ENCODE assay signal across 10 cellular contexts in genomic region chr1:154157520-154158306, GRCh38. TPM values are rescaled to one million over a fixed set of nuclear protein-coding genes. Genes with fewer than 3 reads are reported as not detected.
DNase-seq lines count a peak whose midpoint lies in the region; ATAC-seq and TF ChIP-seq lines count a peak whose summit lies in the region.
"Had no signal": no experiment of that assay in that cellular context is flagged by ENCODE, and none has a peak within 500 bp of the region (broad histone marks: within the 10 kb centered on the region; RNA-seq: fewer than 3 reads in every experiment).

No MANE protein-coding gene starts in this region.

- H3K4me3 Mint-ChIP-seq in activated CD4-positive, alpha-beta memory T cell treated with anti-CD3 and anti-CD28 coated beads for 36 hours: peak overlapping the region; percentile 47

- H3K27me3 Mint-ChIP-seq in activated CD4-positive, alpha-beta memory T cell treated with anti-CD3 and anti-CD28 coated beads for 36 hours: no peaks in the 10 kb centered on the region

- no peak overlapping the region for H3K9ac ChIP-seq in HUES48 (ENCODE audit: low read depth, low read length)

- intact Hi-C loops in left ventricle myocardium inferior (cut with micrococcal nuclease): no loop called here
- intact Hi-C loops in Right ventricle myocardium superior (cut with DNase I): no loop called here
- intact Hi-C loops in activated CD4-positive, alpha-beta memory T cell treated with anti-CD3 and anti-CD28 coated beads for 36 hours (cut with micrococcal nuclease): loop anchor here (1.0 to 10.0 kb wide), 5 partner anchors 9 to 350 kb away; partner anchors contain the start of gene RPS27

- TF ChIP-seq CTCF in left ventricle myocardium inferior (IDR thresholded peaks at IDR 0.05; ENCODE audit: borderline replicate concordance): no peak

- H3K36me3 Mint-ChIP-seq in activated CD4-positive, alpha-beta memory T cell treated with anti-CD3 and anti-CD28 coated beads for 36 hours: peaks cover 68% of the 10 kb centered on the region

- POLR2A ChIA-PET in activated CD4-positive, alpha-beta memory T cell treated with anti-CD3 and anti-CD28 coated beads for 36 hours (lab: Charles Lee): interaction anchor here (0.5 to 2.4 kb wide), 14 partner anchors 8 to 485 kb away, joined by 3 to 21 read pairs (median 3); partner anchors contain the start of gene RPS27

- peaks cover 4% of the 10 kb centered on the region for H3K9me3 Mint-ChIP-seq in activated CD4-positive, alpha-beta memory T cell treated with anti-CD3 and anti-CD28 coated beads for 36 hours

- H3K9me3 ChIP-seq in left ventricle myocardium inferior (replicated peaks) (peaks cover 4% of the 10 kb centered on the region), HUES48 (ENCODE audit: control insufficient read depth, insufficient read depth, low read length) (no peaks in the 10 kb centered on the region)

- peak overlapping the region; percentile 28 for H3K27ac ChIP-seq in left ventricle myocardium inferior (replicated peaks)
- H3K27ac ChIP-seq in HUES48 (ENCODE audit: low read depth, low read length): peak overlapping the region; percentile 56
- H3K27ac ChIP-seq in epithelial cell of prostate: peak overlapping the region; percentile 38

- CTCF ChIA-PET in activated CD4-positive, alpha-beta memory T cell treated with anti-CD3 and anti-CD28 coated beads for 36 hours (lab: Charles Lee): interaction anchor here (0.6 to 2.0 kb wide), 6 partner anchors 11 to 195 kb away, joined by 3 to 9 read pairs (median 3); no protein-coding TSS in a partner anchor

- no peak for ATAC-seq in Right ventricle myocardium superior (ENCODE audit: poor library complexity)

- peak overlapping the region; percentile 85 for H3K27ac Mint-ChIP-seq in activated CD4-positive, alpha-beta memory T cell treated with anti-CD3 and anti-CD28 coated beads for 36 hours

- H3K27me3 ChIP-seq in left ventricle myocardium inferior (ENCODE audit: low read depth) (no peaks in the 10 kb centered on the region), HUES48 (ENCODE audit: control insufficient read depth, insufficient read depth, low read length) (no peaks in the 10 kb centered on the region)

- H3K4me1 ChIP-seq in left ventricle myocardium inferior: peaks cover 44% of the 10 kb centered on the region
- H3K4me1 ChIP-seq in HUES48 (ENCODE audit: control insufficient read depth, insufficient read depth, low read length): peaks cover 11% of the 10 kb centered on the region; the same call in 1 of the 2 replicates

- no peak overlapping the region for H3K4me3 ChIP-seq in left ventricle myocardium inferior
- H3K4me3 ChIP-seq in HUES48 (ENCODE audit: low read depth, low read length): no peak overlapping the region

- peaks cover 69% of the 10 kb centered on the region for H3K4me1 Mint-ChIP-seq in activated CD4-positive, alpha-beta memory T cell treated with anti-CD3 and anti-CD28 coated beads for 36 hours (ENCODE audit: low read depth)

- H3K36me3 ChIP-seq in left ventricle myocardium inferior (peaks cover 61% of the 10 kb centered on the region), HUES48 (ENCODE audit: control insufficient read depth, insufficient read depth, low read length) (peaks cover 75% of the 10 kb centered on the region)

- no peak for DNase-seq in left ventricle myocardium inferior
- DNase-seq in Right ventricle myocardium superior: no peak
- peak; percentile 83 for DNase-seq in activated CD4-positive, alpha-beta memory T cell treated with anti-CD3 and anti-CD28 coated beads for 36 hours
- DNase-seq in epithelial cell of prostate (ENCODE audit: low read depth, low spot score): no peak
- peak; percentile 48 for DNase-seq in stimulated activated CD4-positive, alpha-beta T cell treated with anti-CD3 and anti-CD28 coated beads, Interleukin-4, amount 100 ng/mL, for 1 hour
- DNase-seq in NCI-H774 (lab: John Stamatoyannopoulos, UW): no peak
- DNase-seq in ecto neural progenitor cell (ENCODE audit: low spot score): no peak

RNA-seq across cellular contexts. Expression of gene NUP210L, which starts 2.8 kb away (rescaled TPM):
- 0.30 TPM for total RNA-seq in left ventricle myocardium inferior
- total RNA-seq in Right ventricle myocardium superior: 0.43 TPM
- total RNA-seq in activated CD4-positive, alpha-beta memory T cell treated with anti-CD3 and anti-CD28 coated beads for 36 hours: under 1 TPM; 0.05 to 0.12 TPM
- total RNA-seq: Daoy had no signal

RNA-seq across cellular contexts. Expression of gene TPM3, which starts 34.2 kb away (rescaled TPM):
- total RNA-seq in left ventricle myocardium inferior: 161 TPM
- total RNA-seq in Right ventricle myocardium superior: 80.9 TPM
- total RNA-seq in activated CD4-positive, alpha-beta memory T cell treated with anti-CD3 and anti-CD28 coated beads for 36 hours: 100 to 1,000 TPM; 726 to 736 TPM

RNA-seq across cellular contexts. Expression of gene CFAP141, which starts 48.4 kb away (rescaled TPM):
- not detected for total RNA-seq in left ventricle myocardium inferior
- not detected for total RNA-seq in Right ventricle myocardium superior
- total RNA-seq in activated CD4-positive, alpha-beta memory T cell treated with anti-CD3 and anti-CD28 coated beads for 36 hours: not detected
- total RNA-seq: Daoy, endothelial cell of umbilical vein had no signal

Comparison
In these comparisons a context has a peak if more than half of its experiments do, and no peak if none do; other contexts are left out.
1. DNase-seq: peak in activated CD4-positive, alpha-beta memory T cell treated with anti-CD3 and anti-CD28 coated beads for 36 hours (single experiment) and stimulated activated CD4-positive, alpha-beta T cell treated with anti-CD3 and anti-CD28 coated beads, Interleukin-4, amount 100 ng/mL, for 1 hour (single experiment); none in left ventricle myocardium inferior (single experiment), Right ventricle myocardium superior (single experiment), epithelial cell of prostate (single experiment), NCI-H774 (single experiment) and ecto neural progenitor cell (single experiment).
2. Peak in every context shown above with its lines, with median percentiles within 50 percentile points of each other: H3K27ac ChIP-seq.